In the genomic region with DNA sequence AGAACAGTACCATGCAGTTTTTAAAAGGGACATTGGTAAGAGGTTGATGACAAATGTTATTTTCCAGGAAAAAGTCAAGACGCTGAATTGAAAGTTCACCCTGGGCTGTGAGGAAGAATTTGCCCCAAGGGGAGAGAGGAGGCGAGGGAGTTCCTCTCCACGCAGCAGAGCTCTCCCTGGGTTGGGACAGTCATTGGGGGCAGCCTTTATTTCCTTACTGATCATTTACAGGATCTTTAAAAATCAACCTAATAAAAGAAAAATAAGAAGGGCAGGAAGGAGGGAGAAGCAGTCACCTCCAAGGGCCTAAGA, we compare ENCODE assay signal across 10 cellular contexts. TPM values are rescaled to one million over a fixed set of nuclear protein-coding genes. Genes with fewer than 3 reads are reported as not detected.
DNase-seq lines count a peak whose midpoint lies in the region; ATAC-seq and TF ChIP-seq lines count a peak whose summit lies in the region.
"Had no signal": no experiment of that assay in that cellular context is flagged by ENCODE, and none has a peak within 500 bp of the region (broad histone marks: within the 10 kb centered on the region; RNA-seq: fewer than 3 reads in every experiment).

No MANE protein-coding gene starts in this region.

- H3K27ac Mint-ChIP-seq in activated naive CD8-positive, alpha-beta T cell treated with anti-CD3 and anti-CD28 coated beads, Interleukin-2, amount 50 U/mL, for 24 hours: no peak overlapping the region
- H3K27ac Mint-ChIP-seq: activated CD8-positive, alpha-beta T cell treated with anti-CD3 and anti-CD28 coated beads, Interleukin-2, amount 10 ng/mL, durations not matched to agents 7 days and 5 days had no signal

- H4K20me1 ChIP-seq in hepatocyte (ENCODE audit: insufficient read depth, poor library complexity, severe bottlenecking): no peaks in the 10 kb centered on the region

- no peaks in the 10 kb centered on the region for H3K9me2 ChIP-seq in hepatocyte (replicated peaks; ENCODE audit: insufficient read depth)

- H3K36me3 Mint-ChIP-seq in activated naive CD8-positive, alpha-beta T cell treated with anti-CD3 and anti-CD28 coated beads, Interleukin-2, amount 50 U/mL, for 24 hours (ENCODE audit: low read depth): no peaks in the 10 kb centered on the region

- peaks cover 36% of the 10 kb centered on the region for H3K27me3 Mint-ChIP-seq in activated naive CD8-positive, alpha-beta T cell treated with anti-CD3 and anti-CD28 coated beads, Interleukin-2, amount 50 U/mL, for 24 hours

- H3K27me3 ChIP-seq in hepatocyte: peaks cover 14% of the 10 kb centered on the region
- H3K27me3 ChIP-seq in psoas muscle (ENCODE audit: insufficient read depth in 3 of 3, low read length in 2 of 3): no peaks in the 10 kb centered on the region

- H3K27ac ChIP-seq in hepatocyte (no peak overlapping the region), psoas muscle (peak overlapping the region; percentile 72)

- H3K9me3 ChIP-seq in hepatocyte (ENCODE audit: low read depth): no peaks in the 10 kb centered on the region
- no peaks in the 10 kb centered on the region for H3K9me3 ChIP-seq in psoas muscle

- no peaks in the 10 kb centered on the region for H3K9me3 Mint-ChIP-seq in activated naive CD8-positive, alpha-beta T cell treated with anti-CD3 and anti-CD28 coated beads, Interleukin-2, amount 50 U/mL, for 24 hours

- H3K36me3 ChIP-seq in hepatocyte (replicated peaks; ENCODE audit: insufficient read depth, low read depth): no peaks in the 10 kb centered on the region
- H3K36me3 ChIP-seq in psoas muscle (ENCODE audit: insufficient read depth in 1 of 2, low read depth in 1 of 2): no peaks in the 10 kb centered on the region

- H3K4me3 Mint-ChIP-seq in activated naive CD8-positive, alpha-beta T cell treated with anti-CD3 and anti-CD28 coated beads, Interleukin-2, amount 50 U/mL, for 24 hours: peak overlapping the region; percentile 17
- H3K4me3 Mint-ChIP-seq: activated CD8-positive, alpha-beta T cell treated with anti-CD3 and anti-CD28 coated beads, Interleukin-2, amount 10 ng/mL, durations not matched to agents 7 days and 5 days had no signal

- peaks cover 5% of the 10 kb centered on the region for H3K4me1 ChIP-seq in hepatocyte (ENCODE audit: insufficient read depth)
- H3K4me1 ChIP-seq in psoas muscle: no peaks in the 10 kb centered on the region

- peak overlapping the region; percentile 83 for H3K4me2 ChIP-seq in hepatocyte

- H3K4me1 Mint-ChIP-seq in activated naive CD8-positive, alpha-beta T cell treated with anti-CD3 and anti-CD28 coated beads, Interleukin-2, amount 50 U/mL, for 24 hours: peaks cover 11% of the 10 kb centered on the region

- peak overlapping the region; percentile 83 for H2AFZ ChIP-seq in hepatocyte

- TF ChIP-seq CTCF in hepatocyte (IDR thresholded peaks at IDR 0.05; ENCODE audit: poor library complexity): no peak
- TF ChIP-seq CTCF in psoas muscle (IDR thresholded peaks at IDR 0.05): no peak

- intact Hi-C loops in psoas muscle (cut with DNase I): no loop called here

- WGBS in hepatocyte (ENCODE audit: low lambda C conversion rate, missing lambda C conversion rate): 74% methylated on average over 3 of the region's 3 CpGs
- 51 to 58% (median 56%) methylated on average over 3 of the region's 3 CpGs for WGBS in psoas muscle, 3 donors

- peak overlapping the region; percentile 36 for H3K4me3 ChIP-seq in hepatocyte
- H3K4me3 ChIP-seq in psoas muscle: peak overlapping the region; percentile 66

- DNase-seq in EH (ENCODE audit: low read depth) (peak; percentile 55), hepatocyte (ENCODE audit: low spot score) (no peak), psoas muscle (no peak), GM19240 (ENCODE audit: insufficient read length, low spot score) (no peak), COLO668 (lab: John Stamatoyannopoulos, UW; ENCODE audit: unreplicated experiment) (no peak), cerebellum (ENCODE audit: low spot score) (no peak)
- DNase-seq in activated naive CD8-positive, alpha-beta T cell treated with anti-CD3 and anti-CD28 coated beads, Interleukin-2, amount 50 U/mL, for 24 hours: no peak
- DNase-seq: activated CD8-positive, alpha-beta T cell treated with anti-CD3 and anti-CD28 coated beads, Interleukin-2, amount 10 ng/mL, durations not matched to agents 7 days and 5 days had no signal

- ATAC-seq in activated naive CD8-positive, alpha-beta T cell treated with anti-CD3 and anti-CD28 coated beads, Interleukin-2, amount 50 U/mL, for 24 hours: no peak
- peak in 2 of 4 donors; percentile 5 to 7 for ATAC-seq in psoas muscle
- ATAC-seq in GM18519 (IDR thresholded peaks at IDR 0.05; ENCODE audit: low FRiP score, unreplicated experiment): no peak
- ATAC-seq: activated CD8-positive, alpha-beta T cell treated with anti-CD3 and anti-CD28 coated beads, Interleukin-2, amount 10 ng/mL, durations not matched to agents 7 days and 5 days had no signal

- no peaks in the 10 kb centered on the region for H3K79me2 ChIP-seq in hepatocyte

RNA-seq across cellular contexts. Expression of gene WNT7B, which starts 49.9 kb away (rescaled TPM):
- total RNA-seq in hepatocyte: 2.4 and 2.9 TPM in 2 replicates
- 1.9 and 2.0 TPM in 2 replicates for polyA plus RNA-seq in hepatocyte
- total RNA-seq in psoas muscle: not detected
- polyA plus RNA-seq in psoas muscle: under 1 TPM in 1 of 3 donors, not detected in 2; 0.05 TPM
- total RNA-seq in cerebellum: 39.7 TPM
- total RNA-seq: activated CD8-positive, alpha-beta T cell treated with anti-CD3 and anti-CD28 coated beads, Interleukin-2, amount 10 ng/mL, durations not matched to agents 7 days and 5 days; NCI-H460 had no signal

Comparison
In these comparisons a context has a peak if more than half of its experiments do, and no peak if none do; other contexts are left out.
1. RNA of gene WNT7B, which starts 49.9 kb away (total RNA-seq): 39.7 TPM in cerebellum (single experiment); 2.4 to 2.9 TPM in hepatocyte and not detected in psoas muscle; every median in the first group is over 10 times any median in the second.